Comparison of ENCODE assay signal across 8 cellular contexts in genomic region chr15:40565333-40566238, GRCh38. TPM values are rescaled to one million over a fixed set of nuclear protein-coding genes. Genes with fewer than 3 reads are reported as not detected.
DNase-seq lines count a peak whose midpoint lies in the region; ATAC-seq, FAIRE-seq and TF ChIP-seq lines count a peak whose summit lies in the region.

No MANE protein-coding gene starts in this region.

- no peaks in the 10 kb centered on the region for H3K36me3 Mint-ChIP-seq in natural killer cell

- no peak for TF ChIP-seq POLR2A in H54 (IDR thresholded peaks at IDR 0.05; ENCODE audit: low read depth, low read length)

- peaks cover 43% of the 10 kb centered on the region for H3K79me2 ChIP-seq in Karpas-422 (ENCODE audit: low read length)

- peak overlapping the region; percentile 76 for H2AFZ ChIP-seq in Karpas-422 (ENCODE audit: low read length)

- H3K27me3 ChIP-seq in BLaER1 = no peaks in the 10 kb centered on the region
- H3K27me3 ChIP-seq in Karpas-422 (ENCODE audit: low read length) = no peaks in the 10 kb centered on the region
- H3K27me3 ChIP-seq in colonic mucosa = no peaks in the 10 kb centered on the region

- H3K9me2 ChIP-seq in Karpas-422 (replicated peaks; ENCODE audit: insufficient read depth, low read length) = no peaks in the 10 kb centered on the region

- peak overlapping the region; percentile 86 for H3K4me3 ChIP-seq in BLaER1
- peak overlapping the region; percentile 82 for H3K4me3 ChIP-seq in Karpas-422 (ENCODE audit: low read length)
- peak overlapping the region; percentile 93 for H3K4me3 ChIP-seq in colonic mucosa

- H3K4me2 ChIP-seq in BLaER1 = peak overlapping the region; percentile 91
- H3K4me2 ChIP-seq in Karpas-422 (ENCODE audit: low read depth, low read length, poor library complexity, severe bottlenecking) = peak overlapping the region; percentile 90

- no peaks in the 10 kb centered on the region for H3K9me3 Mint-ChIP-seq in natural killer cell

- no peak overlapping the region for H3K27ac ChIP-seq in BLaER1
- H3K27ac ChIP-seq in Karpas-422 (ENCODE audit: low read length) = no peak overlapping the region
- peak overlapping the region; percentile 90 for H3K27ac ChIP-seq in colonic mucosa

- DNase-seq in Karpas-422 (no peak), colonic mucosa (peak; percentile 28), natural killer cell (no peak), CD1c-positive myeloid dendritic cell (ENCODE audit: extremely low spot score) (no peak), H54 (ENCODE audit: insufficient read length, low spot score) (no peak)

- H3K36me3 ChIP-seq in BLaER1 (peaks cover 20% of the 10 kb centered on the region), Karpas-422 (ENCODE audit: insufficient read depth, low read length) (no peaks in the 10 kb centered on the region), colonic mucosa (no peaks in the 10 kb centered on the region)

- H3K9me3 ChIP-seq in BLaER1 (no peaks in the 10 kb centered on the region), Karpas-422 (ENCODE audit: low read length) (no peaks in the 10 kb centered on the region), colonic mucosa (no peaks in the 10 kb centered on the region)

- no peaks in the 10 kb centered on the region for H3K27me3 Mint-ChIP-seq in natural killer cell (ENCODE audit: low read depth in 2 of 2)

- ATAC-seq in natural killer cell (no peak), HG02973 (IDR thresholded peaks at IDR 0.05; ENCODE audit: unreplicated experiment) (no peak), GM18858 (IDR thresholded peaks at IDR 0.05; ENCODE audit: unreplicated experiment) (no peak)

- H3K4me1 Mint-ChIP-seq in natural killer cell = peaks cover 36 to 45% of the 10 kb centered on the region in 2 donors

- no peak for FAIRE-seq in H54 (lab: Jason Lieb, UNC)

- H3K9ac ChIP-seq in BLaER1 (peak overlapping the region; percentile 81), Karpas-422 (ENCODE audit: low read length) (peak overlapping the region; percentile 53), colonic mucosa (ENCODE audit: low read depth in 2 of 2, low read length in 2 of 2) (peak overlapping the region in 1 of 2 donors; percentile 100)

- TF ChIP-seq CTCF in colonic mucosa (IDR thresholded peaks at IDR 0.05) (no peak), natural killer cell (IDR thresholded peaks at IDR 0.05) (no peak)

- H3K27ac Mint-ChIP-seq in natural killer cell = peak overlapping the region; percentile 94 to 95

- peak overlapping the region; percentile 95 for H3K4me3 Mint-ChIP-seq in natural killer cell

- H4K20me1 ChIP-seq in BLaER1 (peaks cover 13% of the 10 kb centered on the region), Karpas-422 (ENCODE audit: insufficient read depth, low read depth, low read length) (no peaks in the 10 kb centered on the region; the same call in 1 of the 2 replicates)

- intact Hi-C loops in colonic mucosa (cut with DNase I) = no loop called here
- intact Hi-C loops in natural killer cell (cut with micrococcal nuclease) = loop anchor here (5.0 to 10.0 kb wide), 3 partner anchors 329 to 1207 kb away; partner anchors contain the start of genes MAPKBP1 and VPS18

- peaks cover 54% of the 10 kb centered on the region for H3K4me1 ChIP-seq in BLaER1
- peaks cover 43% of the 10 kb centered on the region for H3K4me1 ChIP-seq in Karpas-422 (ENCODE audit: low read length)
- peaks cover 6% of the 10 kb centered on the region for H3K4me1 ChIP-seq in colonic mucosa

RNA-seq across cellular contexts. Expression of gene CCDC32, which starts 0.7 kb away (rescaled TPM):
- total RNA-seq in Karpas-422 (2014; rRNA removed; shearing (Covaris generic); ENCODE audit: low replicate concordance) = 21.8 and 25.3 TPM in 2 replicates
- 10 to 100 TPM; 27.5 to 32.0 TPM for total RNA-seq in colonic mucosa
- total RNA-seq in natural killer cell = 10 to 100 TPM; 34.2 to 43.7 (median 37.4) TPM

RNA-seq across cellular contexts. Expression of gene RPUSD2, which starts 3.5 kb away (rescaled TPM):
- total RNA-seq in Karpas-422 (2014; rRNA removed; shearing (Covaris generic); ENCODE audit: low replicate concordance) = 13.6 and 33.0 TPM in 2 replicates
- total RNA-seq in colonic mucosa (10 to 100 TPM; 11.0 to 17.0 TPM), natural killer cell (10 to 100 TPM; 13.7 to 15.2 (median 14.2) TPM)

RNA-seq across cellular contexts. Expression of gene KNL1, which starts 28.5 kb away (rescaled TPM):
- total RNA-seq in Karpas-422 (2014; rRNA removed; shearing (Covaris generic); ENCODE audit: low replicate concordance) = 17.4 and 25.8 TPM in 2 replicates
- total RNA-seq in colonic mucosa = 10 to 100 TPM in 1 of 2 donors, 1 to 10 TPM in 1; 8.5 to 18.8 TPM
- total RNA-seq in natural killer cell = 1 to 10 TPM; 2.4 to 4.1 (median 3.6) TPM
